Comparison of ENCODE assay signal across 20 cellular contexts in genomic region chr3:13705051-13705450, GRCh38.
DNase-seq lines count a peak whose midpoint lies in the region; ATAC-seq and TF ChIP-seq lines count a peak whose summit lies in the region.
"Had no signal": no experiment of that assay in that cellular context is flagged by ENCODE, and none has a peak within 500 bp of the region (broad histone marks: within the 10 kb centered on the region; RNA-seq: fewer than 3 reads in every experiment).

No MANE protein-coding gene starts in this region.

- H3K4me1 Mint-ChIP-seq in chondrocyte (ENCODE audit: low read depth) = no peaks in the 10 kb centered on the region

- H3K4me3 ChIP-seq in left ventricle myocardium inferior = no peak overlapping the region

- H3K27me3 Mint-ChIP-seq in chondrocyte (ENCODE audit: low read depth) = peaks cover 20% of the 10 kb centered on the region

- peaks cover 47% of the 10 kb centered on the region for H3K9me3 Mint-ChIP-seq in chondrocyte (ENCODE audit: low read depth)

- H3K9me3 ChIP-seq in left ventricle myocardium inferior (replicated peaks) = peaks cover 4% of the 10 kb centered on the region

- no peaks in the 10 kb centered on the region for H3K4me1 ChIP-seq in left ventricle myocardium inferior

- TF ChIP-seq CTCF in left ventricle myocardium inferior (IDR thresholded peaks at IDR 0.05; ENCODE audit: borderline replicate concordance) = no peak
- no peak for TF ChIP-seq CTCF in chondrocyte (IDR thresholded peaks at IDR 0.05)

- peaks cover 67% of the 10 kb centered on the region for H3K27me3 ChIP-seq in left ventricle myocardium inferior (ENCODE audit: low read depth)

- H3K4me3 Mint-ChIP-seq in chondrocyte (ENCODE audit: unreplicated experiment) = no peak overlapping the region
- H3K4me3 Mint-ChIP-seq: H9 had no signal

- in situ Hi-C loops in ACHN (cut with HindIII; ENCODE audit: low pct_ligation_motif_present, low pct_unique_long_range_greater_than_20kb, low sequenced_read_pairs) = no loop called here

- H3K36me3 ChIP-seq in left ventricle myocardium inferior = no peaks in the 10 kb centered on the region

- H3K36me3 Mint-ChIP-seq in chondrocyte (ENCODE audit: low read depth) = no peaks in the 10 kb centered on the region

- DNase-seq in left ventricle myocardium inferior (peak; percentile 2), left ventricle myocardium superior (no peak), chondrocyte (ENCODE audit: low spot score) (peak; percentile 30), posterior vena cava (ENCODE audit: low spot score) (peak; percentile 30), ureter (ENCODE audit: low spot score) (peak; percentile 9), ACHN (no peak)
- DNase-seq: AML-193, DMS79 treated with DMSO at 0.1 percent for 48 hours, H9, MM.1S, NCI-H1092, NCI-H2081, NCI-H510A, NCI-H748 treated with DMSO at 0.1 percent for 48 hours, SIG-M5 had no signal

- no peak overlapping the region for H3K27ac Mint-ChIP-seq in chondrocyte (ENCODE audit: unreplicated experiment)
- H3K27ac Mint-ChIP-seq: H9 had no signal

- no peak overlapping the region for H3K27ac ChIP-seq in left ventricle myocardium inferior (replicated peaks)
- H3K27ac ChIP-seq: C4-2B, HL-60 had no signal

- intact Hi-C loops in left ventricle myocardium inferior (cut with micrococcal nuclease) (no loop called here), left ventricle myocardium superior (cut with micrococcal nuclease) (no loop called here), posterior vena cava (cut with DNase I) (no loop called here)

- no peak for ATAC-seq in left ventricle myocardium superior
- no peak for ATAC-seq in GM21526 (IDR thresholded peaks at IDR 0.05; ENCODE audit: low FRiP score, unreplicated experiment)
- no peak for ATAC-seq in GM18858 (IDR thresholded peaks at IDR 0.05; ENCODE audit: unreplicated experiment)
- ATAC-seq: SK-N-SH treated with all-trans-retinoic acid at 6 μM for 48 hours had no signal

Comparison
In these comparisons a context has a peak if more than half of its experiments do, and no peak if none do; other contexts are left out.
1. DNase-seq: peak in left ventricle myocardium inferior (single experiment), chondrocyte (single experiment), posterior vena cava (single experiment) and ureter (single experiment); none in left ventricle myocardium superior (single experiment) and ACHN (single experiment).